In genomic region chr12:21559855-21560569, GRCh38 we compare ENCODE assay signal across 12 cellular contexts. TPM values are rescaled to one million over a fixed set of nuclear protein-coding genes. Genes with fewer than 3 reads are reported as not detected.
DNase-seq lines count a peak whose midpoint lies in the region; ATAC-seq and TF ChIP-seq lines count a peak whose summit lies in the region.
"Had no signal": no experiment of that assay in that cellular context is flagged by ENCODE, and none has a peak within 500 bp of the region (broad histone marks: within the 10 kb centered on the region; RNA-seq: fewer than 3 reads in every experiment).

No MANE protein-coding gene starts in this region.

- no peak overlapping the region for H3K4me3 ChIP-seq in GM23248
- peak overlapping the region; percentile 17; the same call in 1 of the 2 replicates for H3K4me3 ChIP-seq in PC-3 (ENCODE audit: low read length)
- H3K4me3 ChIP-seq: cardiac muscle cell, Peyer's patch had no signal

- WGBS in GM23248 (ENCODE audit: low coverage in 1 of 2, low lambda C conversion rate in 2 of 2, missing lambda C conversion rate in 2 of 2), 2 experiments: 46 to 50% methylated on average over 7 of the region's 7 CpGs

- H3K27ac ChIP-seq in GM23248 (peak overlapping the region; percentile 26), PC-3 (ENCODE audit: low read length) (peak overlapping the region; percentile 53)
- H3K27ac ChIP-seq: cardiac muscle cell, Peyer's patch had no signal

- CTCF ChIA-PET in PC-3 (lab: Charles Lee): no interaction called here

- H3F3A ChIP-seq in GM23248 (ENCODE audit: insufficient read depth) (peaks cover 20% of the 10 kb centered on the region), PC-3 (ENCODE audit: low read length, unreplicated experiment) (peaks cover 5% of the 10 kb centered on the region)

- POLR2A ChIA-PET in PC-3 (lab: Charles Lee; ENCODE audit: unreplicated experiment): no interaction called here

- H3K9ac ChIP-seq in GM23248 (no peak overlapping the region), PC-3 (ENCODE audit: low read length) (no peak overlapping the region)

- ATAC-seq in PC-3 (peak; percentile 87), GM19351 (IDR thresholded peaks at IDR 0.05; ENCODE audit: unreplicated experiment) (no peak), HG03280 (IDR thresholded peaks at IDR 0.05; ENCODE audit: unreplicated experiment) (no peak), HG02610 (IDR thresholded peaks at IDR 0.05; ENCODE audit: unreplicated experiment) (no peak)

- in situ Hi-C loops in GM23248 (cut with MboI): no loop called here

- peak overlapping the region; percentile 1; the same call in 1 of the 2 replicates for H2AFZ ChIP-seq in GM23248
- no peak overlapping the region for H2AFZ ChIP-seq in PC-3 (ENCODE audit: low read length)

- no peaks in the 10 kb centered on the region for H4K20me1 ChIP-seq in GM23248 (ENCODE audit: insufficient read depth)
- no peaks in the 10 kb centered on the region for H4K20me1 ChIP-seq in PC-3 (ENCODE audit: low read length)

- H3K9me3 ChIP-seq in GM23248 (ENCODE audit: low read depth) (no peaks in the 10 kb centered on the region), PC-3 (ENCODE audit: low read length) (no peaks in the 10 kb centered on the region)
- H3K9me3 ChIP-seq: Peyer's patch had no signal

- H3K27me3 ChIP-seq in GM23248 (replicated peaks; ENCODE audit: insufficient read depth): no peaks in the 10 kb centered on the region
- no peaks in the 10 kb centered on the region for H3K27me3 ChIP-seq in PC-3 (ENCODE audit: low read length)
- H3K27me3 ChIP-seq: cardiac muscle cell, Peyer's patch had no signal

- peak overlapping the region; percentile 9 for H3K4me2 ChIP-seq in GM23248 (ENCODE audit: unreplicated experiment)
- H3K4me2 ChIP-seq in PC-3 (ENCODE audit: low read length): peak overlapping the region; percentile 63

- TF ChIP-seq CTCF in PC-3 (conservative IDR thresholded peaks at IDR 0.05; ENCODE audit: low read depth, low read length): no peak

- H3K79me2 ChIP-seq in GM23248 (ENCODE audit: insufficient read depth): no peaks in the 10 kb centered on the region
- H3K79me2 ChIP-seq in PC-3 (ENCODE audit: low read length): no peaks in the 10 kb centered on the region

- H3K9me2 ChIP-seq in GM23248 (ENCODE audit: insufficient read depth): no peaks in the 10 kb centered on the region; the same call in 1 of the 2 replicates
- H3K9me2 ChIP-seq in PC-3 (replicated peaks; ENCODE audit: low read length): no peaks in the 10 kb centered on the region

- intact Hi-C loops in PC-3 (cut with micrococcal nuclease): no loop called here

- peaks cover 14% of the 10 kb centered on the region for H3K4me1 ChIP-seq in GM23248 (ENCODE audit: insufficient read depth)
- peaks cover 17% of the 10 kb centered on the region for H3K4me1 ChIP-seq in PC-3 (ENCODE audit: insufficient read depth, low read length)
- H3K4me1 ChIP-seq: Peyer's patch had no signal

- H3K36me3 ChIP-seq in GM23248 (ENCODE audit: low read depth): no peaks in the 10 kb centered on the region
- no peaks in the 10 kb centered on the region for H3K36me3 ChIP-seq in PC-3 (ENCODE audit: low read depth, low read length)
- H3K36me3 ChIP-seq: cardiac muscle cell, Peyer's patch had no signal

- no TSS peak for BruUV-seq in PC-3 (replicated peaks; lab: Mats Ljungman, UMichigan)

- DNase-seq in GM23248 (peak; percentile 68), PC-3 (peak; percentile 78), dermis microvascular lymphatic vessel endothelial cell (ENCODE audit: low read depth in 2 of 2) (peak; percentile 73 to 74), non-pigmented ciliary epithelial cell (ENCODE audit: low read depth) (peak; percentile 36)
- DNase-seq: CD8-positive, alpha-beta memory T cell; erythroblast; NCI-H2171 treated with DMSO at 0.1 percent for 48 hours; Peyer's patch had no signal

RNA-seq across cellular contexts. Expression of gene SPX, which starts 33.9 kb away (rescaled TPM):
- total RNA-seq in GM23248 (2014; rRNA removed; shearing (Covaris generic)): 0.63 and 1.2 TPM in 2 replicates
- 0.24 and 0.37 TPM in 2 replicates for polyA plus RNA-seq in GM23248 (2016; fragmentation: Nextera tagmentation; extraction: Ambion mirVana)
- 0.87 TPM in 1 of 2 replicates, not detected in the other for total RNA-seq in PC-3 (2014; rRNA removed)
- total RNA-seq in dermis microvascular lymphatic vessel endothelial cell: not detected in 2 replicates
- total RNA-seq: Peyer's patch had no signal
- polyA plus RNA-seq: CD8-positive, alpha-beta memory T cell had no signal

RNA-seq across cellular contexts. Expression of gene GYS2, which starts 44.6 kb away (rescaled TPM):
- total RNA-seq in GM23248 (2014; rRNA removed; shearing (Covaris generic)): not detected in 2 replicates
- polyA plus RNA-seq in GM23248 (2016; fragmentation: Nextera tagmentation; extraction: Ambion mirVana): 0.08 TPM in 1 of 2 replicates, not detected in the other
- total RNA-seq in PC-3 (2014; rRNA removed): not detected in 2 replicates
- not detected in 2 replicates for total RNA-seq in dermis microvascular lymphatic vessel endothelial cell
- total RNA-seq: cardiac muscle cell; CD8-positive, alpha-beta memory T cell; Peyer's patch had no signal
- polyA plus RNA-seq: cardiac muscle cell; CD8-positive, alpha-beta memory T cell had no signal

RNA-seq across cellular contexts. Expression of gene GOLT1B, which starts 58.4 kb away (rescaled TPM):
- total RNA-seq in GM23248 (2014; rRNA removed; shearing (Covaris generic)): 73.0 and 73.3 TPM in 2 replicates
- polyA plus RNA-seq in GM23248 (2016; fragmentation: Nextera tagmentation; extraction: Ambion mirVana): 105 and 108 TPM in 2 replicates
- total RNA-seq in PC-3 (2014; rRNA removed) (16.8 and 19.0 TPM in 2 replicates), dermis microvascular lymphatic vessel endothelial cell (18.2 and 28.1 TPM in 2 replicates)

RNA-seq across cellular contexts. Expression of gene RECQL, which starts 58.6 kb away (rescaled TPM):
- 102 and 117 TPM in 2 replicates for total RNA-seq in GM23248 (2014; rRNA removed; shearing (Covaris generic))
- 71.7 and 80.3 TPM in 2 replicates for polyA plus RNA-seq in GM23248 (2016; fragmentation: Nextera tagmentation; extraction: Ambion mirVana)
- 22.0 and 38.2 TPM in 2 replicates for total RNA-seq in PC-3 (2014; rRNA removed)
- total RNA-seq in dermis microvascular lymphatic vessel endothelial cell: 76.5 and 95.1 TPM in 2 replicates
